In genomic region chr2:170465241-170465640, GRCh38 we compare ENCODE assay signal across 24 cellular contexts.
DNase-seq lines count a peak whose midpoint lies in the region; ATAC-seq and TF ChIP-seq lines count a peak whose summit lies in the region.
"Had no signal": no experiment of that assay in that cellular context is flagged by ENCODE, and none has a peak within 500 bp of the region (broad histone marks: within the 10 kb centered on the region; RNA-seq: fewer than 3 reads in every experiment).

No MANE protein-coding gene starts in this region.

- WGBS in mammary epithelial cell (ENCODE audit: low coverage, missing lambda C conversion rate): 54% methylated on average over 3 of the region's 4 CpGs
- WGBS in gastroesophageal sphincter (ENCODE audit: low coverage in 1 of 2), 2 donors: 35 to 80% methylated on average over 1 to 2 of the region's 4 CpGs

- ATAC-seq in gastroesophageal sphincter: peak; percentile 22
- ATAC-seq in activated CD4-positive, CD25-positive, alpha-beta regulatory T cell treated with anti-CD3 and anti-CD28 coated beads, Interleukin-2, amount 50 U/mL, for 24 hours: no peak
- ATAC-seq: WTC11 had no signal

- H3K27ac Mint-ChIP-seq in MCF 10A (ENCODE audit: low read depth, unreplicated experiment): no peak overlapping the region
- H3K27ac Mint-ChIP-seq: activated CD4-positive, alpha-beta memory T cell treated with anti-CD3 and anti-CD28 coated beads, Interleukin-2, amount 10 ng/mL, durations not matched to agents 7 days and 5 days; B cell; natural killer cell treated with Interleukin-12 subunit alpha and Interleukin-12 subunit beta and Interleukin-15 and Interleukin-18, amount 100 ng/mL, for 72 hours; stimulated activated naive CD8-positive, alpha-beta T cell treated with anti-CD3 and anti-CD28 coated beads, Interleukin-15, Interleukin-2, amounts not matched to agents 100 ng/mL and 50 ng/mL, for 24 hours; WTC11 had no signal

- no peak for TF ChIP-seq POLR2A in gastroesophageal sphincter (IDR thresholded peaks at IDR 0.05)

- POLR2A ChIA-PET in MCF 10A (lab: Yijun Ruan, JAX): interaction anchor here (2.1 kb wide), 1 partner anchor 11 kb away, joined by 7 read pairs; no protein-coding TSS in a partner anchor

- H3K36me3 ChIP-seq in mammary epithelial cell (ENCODE audit: insufficient read depth, low read length) (no peaks in the 10 kb centered on the region), gastroesophageal sphincter (no peaks in the 10 kb centered on the region)
- H3K36me3 ChIP-seq: pancreas, thyroid gland had no signal

- CTCF ChIA-PET in MCF 10A (lab: Yijun Ruan, JAX): interaction anchor here (0.6 kb wide), 2 partner anchors 21 to 1655 kb away, joined by 3 read pairs; no protein-coding TSS in a partner anchor
- CTCF ChIA-PET in mammary epithelial cell (lab: Charles Lee; ENCODE audit: low non-redundant PET): no interaction called here

- BruUV-seq in MCF 10A (replicated peaks; lab: Mats Ljungman, UMichigan) (no TSS peak), mammary epithelial cell (replicated peaks; lab: Mats Ljungman, UMichigan) (no TSS peak)

- H3K9me3 ChIP-seq in mammary epithelial cell (replicated peaks; ENCODE audit: insufficient read depth, low read length) (no peaks in the 10 kb centered on the region), gastroesophageal sphincter (no peaks in the 10 kb centered on the region)
- H3K9me3 ChIP-seq: pancreas, thyroid gland had no signal

- no peak overlapping the region for H3K27ac ChIP-seq in mammary epithelial cell (ENCODE audit: insufficient read depth, low read depth, low read length)
- no peak overlapping the region for H3K27ac ChIP-seq in gastroesophageal sphincter
- H3K27ac ChIP-seq: dorsolateral prefrontal cortex, pancreas, RWPE1, thyroid gland had no signal

- no peaks in the 10 kb centered on the region for H3K9me3 Mint-ChIP-seq in MCF 10A (ENCODE audit: unreplicated experiment)
- H3K9me3 Mint-ChIP-seq: activated CD4-positive, alpha-beta memory T cell treated with anti-CD3 and anti-CD28 coated beads, Interleukin-2, amount 10 ng/mL, durations not matched to agents 7 days and 5 days; stimulated activated naive CD8-positive, alpha-beta T cell treated with anti-CD3 and anti-CD28 coated beads, Interleukin-15, Interleukin-2, amounts not matched to agents 100 ng/mL and 50 ng/mL, for 24 hours had no signal

- no peak overlapping the region for H2AFZ ChIP-seq in mammary epithelial cell (ENCODE audit: low read depth, low read length)

- dilution Hi-C loops in mammary epithelial cell (cut with HindIII; ENCODE audit: low sequenced_read_pairs): no loop called here

- no peaks in the 10 kb centered on the region for H3K27me3 Mint-ChIP-seq in MCF 10A (ENCODE audit: insufficient read depth, unreplicated experiment)
- H3K27me3 Mint-ChIP-seq: B cell; stimulated activated naive CD8-positive, alpha-beta T cell treated with anti-CD3 and anti-CD28 coated beads, Interleukin-15, Interleukin-2, amounts not matched to agents 100 ng/mL and 50 ng/mL, for 24 hours had no signal

- no peak overlapping the region for H3K4me3 Mint-ChIP-seq in MCF 10A (ENCODE audit: unreplicated experiment)
- H3K4me3 Mint-ChIP-seq: activated CD4-positive, alpha-beta memory T cell treated with anti-CD3 and anti-CD28 coated beads, Interleukin-2, amount 10 ng/mL, durations not matched to agents 7 days and 5 days; B cell; natural killer cell treated with Interleukin-12 subunit alpha and Interleukin-12 subunit beta and Interleukin-15 and Interleukin-18, amount 100 ng/mL, for 72 hours; stimulated activated naive CD8-positive, alpha-beta T cell treated with anti-CD3 and anti-CD28 coated beads, Interleukin-15, Interleukin-2, amounts not matched to agents 100 ng/mL and 50 ng/mL, for 24 hours; WTC11 had no signal

- H3K27me3 ChIP-seq in mammary epithelial cell (ENCODE audit: insufficient read depth, low read length): no peaks in the 10 kb centered on the region
- no peaks in the 10 kb centered on the region for H3K27me3 ChIP-seq in gastroesophageal sphincter
- H3K27me3 ChIP-seq: pancreas, thyroid gland had no signal

- H3K9ac ChIP-seq in mammary epithelial cell (ENCODE audit: insufficient read depth, low read length): no peak overlapping the region

- H4K20me1 ChIP-seq in mammary epithelial cell (ENCODE audit: insufficient read depth, low read length): no peaks in the 10 kb centered on the region

- in situ Hi-C loops in mammary epithelial cell (cut with MboI; ENCODE audit: low sequenced_read_pairs in 2 of 2): no loop called here

- no peaks in the 10 kb centered on the region for H3K79me2 ChIP-seq in mammary epithelial cell (ENCODE audit: insufficient read depth, low read length)

- H3K36me3 Mint-ChIP-seq in MCF 10A (ENCODE audit: insufficient read depth, unreplicated experiment): no peaks in the 10 kb centered on the region
- H3K36me3 Mint-ChIP-seq: natural killer cell treated with Interleukin-12 subunit alpha and Interleukin-12 subunit beta and Interleukin-15 and Interleukin-18, amount 100 ng/mL, for 72 hours had no signal

- TF ChIP-seq CTCF in MCF 10A (IDR thresholded peaks at IDR 0.05; ENCODE audit: unreplicated experiment) (no peak), mammary epithelial cell (conservative IDR thresholded peaks at IDR 0.05 in 1 of 2, IDR thresholded peaks at IDR 0.05 in 1 of 2; ENCODE audit: extremely low read depth in 1 of 2, insufficient read depth in 1 of 2, low read depth in 1 of 2, low read length in 2 of 2) (no peak), cardiac fibroblast (IDR thresholded peaks at IDR 0.05; ENCODE audit: low read depth, low read length) (no peak), gastroesophageal sphincter (IDR thresholded peaks at IDR 0.05) (no peak)

- peak; percentile 36 for DNase-seq in MCF 10A (ENCODE audit: unreplicated experiment)
- no peak for DNase-seq in mammary epithelial cell
- peak; percentile 10 to 44 for DNase-seq in cardiac fibroblast (ENCODE audit: low read depth in 2 of 2)
- no peak for DNase-seq in GM19238 (ENCODE audit: insufficient read length, low spot score)
- no peak for DNase-seq in NCI-H1048 (lab: John Stamatoyannopoulos, UW)
- DNase-seq in NOMO-1 (lab: John Stamatoyannopoulos, UW; ENCODE audit: unreplicated experiment in 2 of 2): no peak
- DNase-seq: 8988T; activated CD4-positive, alpha-beta memory T cell treated with anti-CD3 and anti-CD28 coated beads, Interleukin-2, amount 10 ng/mL, durations not matched to agents 7 days and 5 days; activated gamma-delta T cell; activated T-cell treated with anti-CD3 and anti-CD28 coated beads for 4 hours; DMS79 treated with DMSO at 0.1 percent for 48 hours; dorsolateral prefrontal cortex; kidney glomerular epithelial cell; NCI-H510A treated with DMSO at 0.1 percent for 48 hours; pancreas; right cardiac atrium; thyroid gland had no signal

- H3K4me1 ChIP-seq in mammary epithelial cell (ENCODE audit: insufficient read depth, low read length) (no peaks in the 10 kb centered on the region), gastroesophageal sphincter (no peaks in the 10 kb centered on the region)
- H3K4me1 ChIP-seq: pancreas, thyroid gland had no signal

- H3K4me2 ChIP-seq in mammary epithelial cell (ENCODE audit: insufficient read depth, low read depth, low read length): no peak overlapping the region

- no peaks in the 10 kb centered on the region for H3K4me1 Mint-ChIP-seq in MCF 10A (ENCODE audit: insufficient read depth, unreplicated experiment)
- H3K4me1 Mint-ChIP-seq: activated CD4-positive, alpha-beta memory T cell treated with anti-CD3 and anti-CD28 coated beads, Interleukin-2, amount 10 ng/mL, durations not matched to agents 7 days and 5 days; B cell had no signal

- no peak overlapping the region for H3K4me3 ChIP-seq in mammary epithelial cell (replicated peaks in 1 of 3; ENCODE audit: insufficient read depth in 1 of 3, low read depth in 2 of 3, low read length in 3 of 3)
- no peak overlapping the region for H3K4me3 ChIP-seq in cardiac fibroblast (replicated peaks in 1 of 2; ENCODE audit: low read depth in 2 of 2, low read length in 2 of 2)
- no peak overlapping the region for H3K4me3 ChIP-seq in gastroesophageal sphincter
- H3K4me3 ChIP-seq: dorsolateral prefrontal cortex, pancreas, thyroid gland had no signal

- TF ChIP-seq EP300 in gastroesophageal sphincter (IDR thresholded peaks at IDR 0.05): no peak

- intact Hi-C loops in MCF 10A (cut with micrococcal nuclease) (no loop called here), mammary epithelial cell (cut with micrococcal nuclease) (no loop called here)

Comparison
In these comparisons a context has a peak if more than half of its experiments do, and no peak if none do; other contexts are left out.
1. DNase-seq: peak in MCF 10A (single experiment) and cardiac fibroblast (2 of 2); none in mammary epithelial cell (single experiment), GM19238 (single experiment), NCI-H1048 (single experiment) and NOMO-1 (0 of 2).